Comparison of ENCODE assay signal across 10 cellular contexts in the genomic region with DNA sequence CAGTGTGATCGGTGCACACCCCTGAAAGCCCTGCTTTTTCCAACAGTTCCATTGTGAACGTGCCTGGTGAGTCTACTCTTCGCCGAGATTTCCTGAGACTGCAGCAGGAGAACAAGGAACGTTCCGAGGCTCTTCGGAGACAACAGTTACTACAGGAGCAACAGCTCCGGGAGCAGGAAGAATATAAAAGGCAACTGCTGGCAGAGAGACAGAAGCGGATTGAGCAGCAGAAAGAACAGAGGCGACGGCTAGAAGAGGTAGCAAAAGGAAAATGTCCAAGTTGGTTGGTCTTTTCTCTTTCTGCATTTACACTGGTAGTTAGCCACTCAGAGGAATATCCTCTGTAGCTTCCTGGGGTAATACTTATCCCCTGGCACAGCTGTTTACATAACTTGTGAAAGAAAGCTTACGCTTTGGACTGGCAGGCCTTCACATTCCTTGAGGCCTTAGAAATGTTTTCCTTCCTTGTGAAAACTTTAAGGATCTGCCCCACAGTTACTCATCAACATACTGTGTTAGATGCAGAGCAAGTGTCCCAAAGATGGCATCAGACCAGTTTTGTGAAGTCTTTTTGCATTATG.
DNase-seq lines count a peak whose midpoint lies in the region; ATAC-seq and TF ChIP-seq lines count a peak whose summit lies in the region.
"Had no signal": no experiment of that assay in that cellular context is flagged by ENCODE, and none has a peak within 500 bp of the region (broad histone marks: within the 10 kb centered on the region; RNA-seq: fewer than 3 reads in every experiment).

No MANE protein-coding gene starts in this region.

- H3K4me3 ChIP-seq in CD4-positive, CD25-positive, alpha-beta regulatory T cell (ENCODE audit: low read depth, low read length), result no peak overlapping the region
- H3K4me3 ChIP-seq in rectal smooth muscle tissue (ENCODE audit: low read length), result no peak overlapping the region
- H3K4me3 ChIP-seq: stomach had no signal

- peaks cover 96% of the 10 kb centered on the region for H3K36me3 ChIP-seq in CD4-positive, CD25-positive, alpha-beta regulatory T cell (ENCODE audit: control insufficient read depth, insufficient read depth, low read length)
- no peaks in the 10 kb centered on the region for H3K36me3 ChIP-seq in rectal smooth muscle tissue (ENCODE audit: control insufficient read depth, insufficient read depth, low read length)

- H3K36me3 Mint-ChIP-seq in CD4-positive, CD25-positive, alpha-beta regulatory T cell, result peaks cover 48% of the 10 kb centered on the region
- no peaks in the 10 kb centered on the region for H3K36me3 Mint-ChIP-seq in natural killer cell

- no peak for DNase-seq in CD4-positive, CD25-positive, alpha-beta regulatory T cell
- peak; percentile 95 for DNase-seq in fibroblast of peridontal ligament (ENCODE audit: extremely low read depth)
- no peak for DNase-seq in COLO668 (lab: John Stamatoyannopoulos, UW; ENCODE audit: unreplicated experiment)
- no peak for DNase-seq in natural killer cell
- DNase-seq: NCI-H2081 treated with DMSO at 0.1 percent for 48 hours, stomach had no signal

- no peaks in the 10 kb centered on the region for H3K27me3 Mint-ChIP-seq in CD4-positive, CD25-positive, alpha-beta regulatory T cell
- H3K27me3 Mint-ChIP-seq in natural killer cell (ENCODE audit: low read depth in 2 of 2), result no peaks in the 10 kb centered on the region

- no peak overlapping the region for H3K27ac ChIP-seq in CD4-positive, CD25-positive, alpha-beta regulatory T cell (ENCODE audit: insufficient read depth, low read length, poor library complexity, severe bottlenecking)
- H3K27ac ChIP-seq in angular gyrus (ENCODE audit: low read depth, low read length) (peak overlapping the region; percentile 56), rectal smooth muscle tissue (ENCODE audit: low read depth, low read length) (peak overlapping the region; percentile 3)

- H3K9me3 Mint-ChIP-seq in CD4-positive, CD25-positive, alpha-beta regulatory T cell, result no peaks in the 10 kb centered on the region
- no peaks in the 10 kb centered on the region for H3K9me3 Mint-ChIP-seq in natural killer cell

- intact Hi-C loops in natural killer cell (cut with micrococcal nuclease), result no loop called here

- peaks cover 11% of the 10 kb centered on the region for H3K4me1 ChIP-seq in CD4-positive, CD25-positive, alpha-beta regulatory T cell (ENCODE audit: control insufficient read depth, insufficient read depth, low read length, poor library complexity, severe bottlenecking)
- peaks cover 5% of the 10 kb centered on the region for H3K4me1 ChIP-seq in rectal smooth muscle tissue (ENCODE audit: control insufficient read depth, insufficient read depth, low read length)

- H3K4me3 Mint-ChIP-seq in CD4-positive, CD25-positive, alpha-beta regulatory T cell, result no peak overlapping the region
- H3K4me3 Mint-ChIP-seq in natural killer cell, result no peak overlapping the region

- H3K9me3 ChIP-seq in CD4-positive, CD25-positive, alpha-beta regulatory T cell (ENCODE audit: control insufficient read depth in 2 of 2, low read length in 2 of 2), result no peaks in the 10 kb centered on the region
- H3K9me3 ChIP-seq: stomach had no signal

- TF ChIP-seq CTCF in natural killer cell (IDR thresholded peaks at IDR 0.05), result no peak

- no peak for ATAC-seq in CD4-positive, CD25-positive, alpha-beta regulatory T cell (ENCODE audit: low read depth in 2 of 2)
- ATAC-seq in GM18870 (IDR thresholded peaks at IDR 0.05; ENCODE audit: unreplicated experiment) (no peak), natural killer cell (no peak), HG03135 (IDR thresholded peaks at IDR 0.05; ENCODE audit: unreplicated experiment) (no peak)

- H3K27ac Mint-ChIP-seq in CD4-positive, CD25-positive, alpha-beta regulatory T cell, result peak overlapping the region in 2 of 3 donors; percentile 70 to 89
- H3K27ac Mint-ChIP-seq in natural killer cell, result no peak overlapping the region

- H3K9ac ChIP-seq in rectal smooth muscle tissue (ENCODE audit: low read length), result no peak overlapping the region

- peaks cover 27 to 49% (median 38%) of the 10 kb centered on the region in 4 donors for H3K4me1 Mint-ChIP-seq in CD4-positive, CD25-positive, alpha-beta regulatory T cell
- peaks cover 15 to 20% of the 10 kb centered on the region in 2 donors for H3K4me1 Mint-ChIP-seq in natural killer cell

- H3K27me3 ChIP-seq in CD4-positive, CD25-positive, alpha-beta regulatory T cell (ENCODE audit: control insufficient read depth, insufficient read depth, low read length), result no peaks in the 10 kb centered on the region
- no peaks in the 10 kb centered on the region for H3K27me3 ChIP-seq in rectal smooth muscle tissue (ENCODE audit: control insufficient read depth, insufficient read depth, low read length)
- H3K27me3 ChIP-seq: stomach had no signal

Comparison
In these comparisons a context has a peak if more than half of its experiments do, and no peak if none do; other contexts are left out.
1. H3K27ac Mint-ChIP-seq: peak in CD4-positive, CD25-positive, alpha-beta regulatory T cell (2 of 3); none in natural killer cell (0 of 2).